2 cellular contexts compared by ENCODE assay signal in the genomic region with DNA sequence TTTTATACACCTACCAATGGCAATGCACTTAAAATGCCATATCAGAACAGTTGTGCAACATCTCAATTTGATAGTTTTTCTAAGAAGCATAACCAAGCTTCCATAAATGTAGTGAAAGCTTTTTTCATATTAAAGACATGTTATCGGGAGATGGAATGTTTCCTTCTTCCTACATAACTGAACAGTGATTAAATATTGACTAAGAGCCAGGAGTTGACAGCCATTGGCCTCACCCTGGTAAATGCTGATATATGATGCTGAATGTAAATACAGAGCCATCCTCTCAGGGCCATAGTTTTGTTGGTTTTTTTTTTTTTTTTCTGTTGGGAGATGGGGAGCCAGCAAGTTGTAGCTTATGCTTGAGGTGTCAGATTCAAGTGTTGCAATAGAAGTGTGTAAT.
TF ChIP-seq lines count a peak whose summit lies in the region.

No MANE protein-coding gene starts in this region.

TF ChIP-seq in HEK293T, 16 proteins besides CTCF, POLR2A, EP300 and RAD21 (continued from another document):
- TF ChIP-seq, protein P1, sequence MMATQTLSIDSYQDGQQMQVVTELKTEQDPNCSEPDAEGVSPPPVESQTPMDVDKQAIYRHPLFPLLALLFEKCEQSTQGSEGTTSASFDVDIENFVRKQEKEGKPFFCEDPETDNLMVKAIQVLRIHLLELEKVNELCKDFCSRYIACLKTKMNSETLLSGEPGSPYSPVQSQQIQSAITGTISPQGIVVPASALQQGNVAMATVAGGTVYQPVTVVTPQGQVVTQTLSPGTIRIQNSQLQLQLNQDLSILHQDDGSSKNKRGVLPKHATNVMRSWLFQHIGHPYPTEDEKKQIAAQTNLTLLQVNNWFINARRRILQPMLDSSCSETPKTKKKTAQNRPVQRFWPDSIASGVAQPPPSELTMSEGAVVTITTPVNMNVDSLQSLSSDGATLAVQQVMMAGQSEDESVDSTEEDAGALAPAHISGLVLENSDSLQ (IDR thresholded peaks at IDR 0.05), result peak; percentile 45; the same call in 1 of the 2 replicates
- 0 out of 2 replicates have a peak, but pooled peaks have one; percentile 23 for TF ChIP-seq CTBP1 (IDR thresholded peaks at IDR 0.05; ENCODE audit: borderline replicate concordance)

TF ChIP-seq in endothelial cell of umbilical vein, 7 proteins besides CTCF, POLR2A, EP300 and RAD21:
- TF ChIP-seq, protein P2, sequence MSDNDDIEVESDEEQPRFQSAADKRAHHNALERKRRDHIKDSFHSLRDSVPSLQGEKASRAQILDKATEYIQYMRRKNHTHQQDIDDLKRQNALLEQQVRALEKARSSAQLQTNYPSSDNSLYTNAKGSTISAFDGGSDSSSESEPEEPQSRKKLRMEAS (IDR thresholded peaks at IDR 0.05; ENCODE audit: insufficient read depth, insufficient read length), result no peak
- no peak for TF ChIP-seq POLR2AphosphoS5 (IDR thresholded peaks at IDR 0.05; ENCODE audit: insufficient read depth, low read depth, low read length)
- no peak for TF ChIP-seq MYC (IDR thresholded peaks at IDR 0.05; ENCODE audit: low read depth, low read length)
- TF ChIP-seq GATA2 (IDR thresholded peaks at IDR 0.05; ENCODE audit: insufficient read depth, insufficient read length, low read depth, low read length), result no peak
- TF ChIP-seq EZH2 (IDR thresholded peaks at IDR 0.05; ENCODE audit: borderline replicate concordance, low read depth, low read length, severe bottlenecking), result no peak
- TF ChIP-seq JUN (IDR thresholded peaks at IDR 0.05; ENCODE audit: borderline replicate concordance, insufficient read depth, insufficient read length, low read depth), result no peak
- TF ChIP-seq FOS (IDR thresholded peaks at IDR 0.05; ENCODE audit: borderline replicate concordance, insufficient read depth, low read length), result no peak
